Comparison of ENCODE assay signal across 18 cellular contexts in the genomic region with DNA sequence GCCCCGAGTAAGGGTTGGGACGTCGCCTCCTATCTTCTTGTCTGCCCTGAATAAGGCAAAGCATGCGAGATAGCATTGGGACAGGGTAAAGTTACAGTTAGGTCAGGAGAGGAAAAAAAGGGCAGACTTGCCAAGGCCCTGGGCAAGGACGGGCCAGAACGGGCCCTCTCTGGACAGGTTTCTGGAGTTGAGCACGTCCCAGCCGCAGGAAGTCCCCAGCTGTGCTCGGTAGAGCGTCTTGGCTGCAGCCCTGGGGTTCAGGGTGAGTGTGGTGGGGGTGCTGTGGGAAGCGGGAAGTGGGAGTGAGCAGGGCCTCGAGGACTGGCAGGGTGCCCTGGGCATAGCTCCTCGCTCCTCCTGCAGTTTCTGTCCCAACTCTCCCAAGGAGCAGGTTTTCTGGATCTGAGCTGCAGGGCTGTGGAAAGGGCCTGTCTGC. TPM values are rescaled to one million over a fixed set of nuclear protein-coding genes. Genes with fewer than 3 reads are reported as not detected.
DNase-seq lines count a peak whose midpoint lies in the region; ATAC-seq and TF ChIP-seq lines count a peak whose summit lies in the region.
"Had no signal": no experiment of that assay in that cellular context is flagged by ENCODE, and none has a peak within 500 bp of the region (broad histone marks: within the 10 kb centered on the region; RNA-seq: fewer than 3 reads in every experiment).

No MANE protein-coding gene starts in this region.

- TF ChIP-seq CTCF in AG10803 (conservative IDR thresholded peaks at IDR 0.05; ENCODE audit: low read length) (no peak), choroid plexus epithelial cell (conservative IDR thresholded peaks at IDR 0.05; ENCODE audit: low read depth, low read length) (no peak), WERI-Rb-1 (IDR thresholded peaks at IDR 0.05; ENCODE audit: low read depth, low read length) (no peak)

- H3K36me3 ChIP-seq in rectal smooth muscle tissue (ENCODE audit: control insufficient read depth, insufficient read depth, low read length) (no peaks in the 10 kb centered on the region), WERI-Rb-1 (peaks cover 31% of the 10 kb centered on the region)
- H3K36me3 ChIP-seq: Peyer's patch had no signal

- no peak for ATAC-seq in activated T-helper 17 cell treated with anti-CD3 and anti-CD28 coated beads, Interleukin-2, amount 50 U/mL, for 72 hours (replicated peaks)
- ATAC-seq: K562 had no signal

- no peaks in the 10 kb centered on the region for H3K9me3 Mint-ChIP-seq in activated T-helper 17 cell treated with anti-CD3 and anti-CD28 coated beads, Interleukin-2, amount 50 U/mL, for 72 hours
- H3K9me3 Mint-ChIP-seq: nephron progenitor cell had no signal

- no peak overlapping the region for H3K4me3 Mint-ChIP-seq in activated T-helper 17 cell treated with anti-CD3 and anti-CD28 coated beads, Interleukin-2, amount 50 U/mL, for 72 hours
- H3K4me3 Mint-ChIP-seq: nephron progenitor cell had no signal

- H3K27me3 Mint-ChIP-seq in activated T-helper 17 cell treated with anti-CD3 and anti-CD28 coated beads, Interleukin-2, amount 50 U/mL, for 72 hours = no peaks in the 10 kb centered on the region

- H3K36me3 Mint-ChIP-seq in activated T-helper 17 cell treated with anti-CD3 and anti-CD28 coated beads, Interleukin-2, amount 50 U/mL, for 72 hours (ENCODE audit: low read depth) = no peaks in the 10 kb centered on the region

- H3K4me1 Mint-ChIP-seq in activated T-helper 17 cell treated with anti-CD3 and anti-CD28 coated beads, Interleukin-2, amount 50 U/mL, for 72 hours = no peaks in the 10 kb centered on the region

- peaks cover 3% of the 10 kb centered on the region for H3K4me1 ChIP-seq in rectal smooth muscle tissue (ENCODE audit: control insufficient read depth, insufficient read depth, low read length)

- H3K27me3 ChIP-seq in rectal smooth muscle tissue (ENCODE audit: control insufficient read depth, insufficient read depth, low read length) = no peaks in the 10 kb centered on the region
- no peaks in the 10 kb centered on the region for H3K27me3 ChIP-seq in WERI-Rb-1 (ENCODE audit: insufficient read depth, low read depth, severe bottlenecking)
- H3K27me3 ChIP-seq: Peyer's patch had no signal

- H3K27ac ChIP-seq in rectal smooth muscle tissue (ENCODE audit: low read depth, low read length) (peak overlapping the region; percentile 31), WERI-Rb-1 (no peak overlapping the region)
- H3K27ac ChIP-seq: Peyer's patch had no signal

- H3K9ac ChIP-seq in rectal smooth muscle tissue (ENCODE audit: low read length) = no peak overlapping the region

- H3K9me3 ChIP-seq in WERI-Rb-1 (ENCODE audit: severe bottlenecking) = no peaks in the 10 kb centered on the region
- H3K9me3 ChIP-seq: Peyer's patch had no signal

- DNase-seq in AG10803 (ENCODE audit: low read depth) (peak; percentile 56), choroid plexus epithelial cell (ENCODE audit: low read depth) (peak; percentile 50), hypothalamus (lab: John Stamatoyannopoulos, UW) (peak in 30 of 51 donors; percentile 8 to 66 (median 41)), DMS153 (lab: John Stamatoyannopoulos, UW) (no peak), WERI-Rb-1 (no peak)
- DNase-seq in activated naive CD4-positive, alpha-beta T cell (lab: John Stamatoyannopoulos, UW) = no peak
- DNase-seq: activated CD4-positive, alpha-beta T cell treated with anti-CD3 and anti-CD28 coated beads, Interleukin-2, amount 50 U/mL, for 48 hours; activated effector memory CD4-positive, alpha-beta T cell treated with anti-CD3 and anti-CD28 coated beads, Interleukin-2, amount 50 U/mL, for 16 hours; central memory CD4-positive, alpha-beta T cell; DMS53; NCI-H1436 treated with DMSO at 0.1 percent for 48 hours; nephron progenitor cell had no signal

- no peak overlapping the region for H3K27ac Mint-ChIP-seq in activated T-helper 17 cell treated with anti-CD3 and anti-CD28 coated beads, Interleukin-2, amount 50 U/mL, for 72 hours
- H3K27ac Mint-ChIP-seq: nephron progenitor cell had no signal

- no peak overlapping the region for H3K4me3 ChIP-seq in AG10803 (ENCODE audit: low read length)
- no peak overlapping the region for H3K4me3 ChIP-seq in choroid plexus epithelial cell (ENCODE audit: low read depth, low read length)
- no peak overlapping the region for H3K4me3 ChIP-seq in rectal smooth muscle tissue (ENCODE audit: low read length)
- no peak overlapping the region for H3K4me3 ChIP-seq in WERI-Rb-1 (ENCODE audit: low read depth, low read length)
- H3K4me3 ChIP-seq: K562, Peyer's patch had no signal

RNA-seq across cellular contexts. Expression of a gene that starts 5.4 kb away (rescaled TPM):
- 1 to 10 TPM in 1 of 2 donors, under 1 TPM in 1; 0.79 to 3.2 TPM for total RNA-seq in activated T-helper 17 cell treated with anti-CD3 and anti-CD28 coated beads, Interleukin-2, amount 50 U/mL, for 72 hours

RNA-seq across cellular contexts. Expression of a gene that starts 35.9 kb away (rescaled TPM):
- 100 to 1,000 TPM; 102 to 132 TPM for total RNA-seq in activated T-helper 17 cell treated with anti-CD3 and anti-CD28 coated beads, Interleukin-2, amount 50 U/mL, for 72 hours

RNA-seq across cellular contexts. Expression of a gene that starts 37.7 kb away (rescaled TPM):
- under 1 TPM; 0.40 to 0.48 TPM for total RNA-seq in activated T-helper 17 cell treated with anti-CD3 and anti-CD28 coated beads, Interleukin-2, amount 50 U/mL, for 72 hours

RNA-seq across cellular contexts. Expression of a gene that starts 41.7 kb away (rescaled TPM):
- total RNA-seq in activated T-helper 17 cell treated with anti-CD3 and anti-CD28 coated beads, Interleukin-2, amount 50 U/mL, for 72 hours = under 1 TPM; 0.71 TPM
- total RNA-seq: fibroblast of lung, K562, NCI-H460, Peyer's patch had no signal

Comparison
In these comparisons a context has a peak if more than half of its experiments do, and no peak if none do; other contexts are left out.
1. DNase-seq: peak in AG10803 (single experiment), choroid plexus epithelial cell (single experiment) and hypothalamus (30 of 51); none in activated naive CD4-positive, alpha-beta T cell (0 of 4), DMS153 (single experiment) and WERI-Rb-1 (single experiment).